23 cellular contexts compared by ENCODE assay signal in the genomic region with DNA sequence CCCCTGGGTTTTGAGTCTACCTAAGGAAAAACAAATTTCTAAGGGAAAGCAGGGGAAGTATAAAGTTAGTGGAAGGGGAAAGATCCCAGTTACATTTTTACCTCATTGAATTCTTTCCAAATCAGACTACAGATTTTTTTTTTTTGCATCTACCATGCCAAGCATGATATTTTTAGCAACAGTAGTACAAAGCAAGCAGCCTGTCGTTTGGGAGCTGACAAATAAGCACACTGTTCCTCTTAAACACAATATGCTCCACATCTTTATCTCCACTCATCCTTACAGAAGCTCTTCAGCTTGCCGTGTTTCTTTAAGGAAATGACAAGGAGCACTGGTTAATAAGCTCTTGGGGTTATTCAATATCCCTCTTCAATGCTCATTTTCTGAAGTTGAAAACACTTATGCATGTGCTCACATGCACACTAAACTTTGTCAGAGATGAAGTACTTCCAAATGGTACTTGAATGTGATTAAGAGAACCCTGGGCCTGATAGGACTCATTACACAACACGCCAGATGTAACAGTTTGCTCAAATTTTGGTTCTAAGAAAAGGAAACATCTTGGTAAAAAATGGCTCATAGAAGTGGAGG. TPM values are rescaled to one million over a fixed set of nuclear protein-coding genes. Genes with fewer than 3 reads are reported as not detected.
DNase-seq lines count a peak whose midpoint lies in the region; ATAC-seq and TF ChIP-seq lines count a peak whose summit lies in the region.
"Had no signal": no experiment of that assay in that cellular context is flagged by ENCODE, and none has a peak within 500 bp of the region (broad histone marks: within the 10 kb centered on the region; RNA-seq: fewer than 3 reads in every experiment).

No MANE protein-coding gene starts in this region.

- H3K9me3 ChIP-seq in lung (ENCODE audit: control insufficient read depth in 2 of 2, insufficient read depth in 1 of 2, low read length in 1 of 2) (no peaks in the 10 kb centered on the region), stomach (no peaks in the 10 kb centered on the region)
- H3K9me3 ChIP-seq: gastrocnemius medialis had no signal

- no peak for TF ChIP-seq CTCF in brain (conservative IDR thresholded peaks at IDR 0.05)
- no peak for TF ChIP-seq CTCF in lung (IDR thresholded peaks at IDR 0.05; ENCODE audit: control extremely low read depth, extremely low read depth)
- no peak for TF ChIP-seq CTCF in stomach (IDR thresholded peaks at IDR 0.05)

- H3K4me1 Mint-ChIP-seq in brain = peaks cover 38% of the 10 kb centered on the region
- H3K4me1 Mint-ChIP-seq: IgD-negative memory B cell had no signal

- H3K27me3 ChIP-seq in lung (ENCODE audit: control insufficient read depth, insufficient read depth) = no peaks in the 10 kb centered on the region
- H3K27me3 ChIP-seq in stomach = no peaks in the 10 kb centered on the region
- H3K27me3 ChIP-seq: gastrocnemius medialis had no signal

- intact Hi-C loops in stomach (cut with DNase I; ENCODE audit: low total_unique reads) = no loop called here

- DNase-seq in G401 (ENCODE audit: low spot score) (peak; percentile 97), NCI-H2107 (lab: John Stamatoyannopoulos, UW) (peak; percentile 9), lung (ENCODE audit: low spot score) (no peak), T1000 (lab: John Stamatoyannopoulos, UW) (no peak), stomach (no peak), MV-4-11 (lab: John Stamatoyannopoulos, UW) (no peak)
- DNase-seq: activated naive CD4-positive, alpha-beta T cell treated with anti-CD3 and anti-CD28 coated beads, Interleukin-2, amount 50 U/mL, for 16 hours; AML-193; Calu3; gastrocnemius medialis; GF-D8; NCI-H526; SHP77 treated with DMSO at 0.1 percent for 48 hours; stimulated activated CD4-positive, alpha-beta T cell treated with anti-CD3 and anti-CD28 coated beads, Interleukin-4, amount 100 ng/mL, for 24 hours had no signal

- H3K27ac Mint-ChIP-seq in brain = peak overlapping the region in 4 of 5 experiments; percentile 46 to 81 (median 54)
- H3K27ac Mint-ChIP-seq: IgD-negative memory B cell had no signal

- no peaks in the 10 kb centered on the region for H3K36me3 ChIP-seq in lung (ENCODE audit: control insufficient read depth in 2 of 2, insufficient read depth in 2 of 2, low read length in 2 of 2)
- no peaks in the 10 kb centered on the region for H3K36me3 ChIP-seq in stomach
- H3K36me3 ChIP-seq: gastrocnemius medialis had no signal

- TF ChIP-seq POLR2A in stomach (IDR thresholded peaks at IDR 0.05) = no peak

- H3K27me3 Mint-ChIP-seq in brain = no peaks in the 10 kb centered on the region
- H3K27me3 Mint-ChIP-seq: IgD-negative memory B cell had no signal

- ATAC-seq in lung (ENCODE audit: insufficient read depth, low FRiP score) (peak; percentile 61), GM21576 (IDR thresholded peaks at IDR 0.05; ENCODE audit: unreplicated experiment) (no peak)
- ATAC-seq: gastrocnemius medialis, GM12878, HCT116 had no signal

- H3K9me3 Mint-ChIP-seq in brain = no peaks in the 10 kb centered on the region
- H3K9me3 Mint-ChIP-seq: IgD-negative memory B cell had no signal

- in situ Hi-C loops in G401 (cut with HindIII; ENCODE audit: low sequenced_read_pairs) = no loop called here

- TF ChIP-seq EP300 in stomach (IDR thresholded peaks at IDR 0.05) = no peak

- H3K27ac ChIP-seq in lung (ENCODE audit: low read depth in 1 of 2, low read length in 1 of 2) (no peak overlapping the region), stomach (no peak overlapping the region)
- H3K27ac ChIP-seq: gastrocnemius medialis, parathyroid adenoma had no signal

- WGBS in lung, 2 donors = 35 to 61% methylated on average over 3 of the region's 3 CpGs
- 44 to 56% (median 46%) methylated on average over 3 of the region's 3 CpGs for WGBS in stomach, 5 donors

- H3K4me3 ChIP-seq in lung (no peak overlapping the region), stomach (no peak overlapping the region)
- H3K4me3 ChIP-seq: gastrocnemius medialis, GM12878 had no signal

- H3K36me3 Mint-ChIP-seq in brain = no peaks in the 10 kb centered on the region

- H3K4me3 Mint-ChIP-seq in brain = peak overlapping the region in 2 of 5 experiments; percentile 28 to 47
- H3K4me3 Mint-ChIP-seq: IgD-negative memory B cell had no signal

- H3K4me1 ChIP-seq in lung (ENCODE audit: control insufficient read depth in 2 of 2, insufficient read depth in 2 of 2, low read length in 2 of 2) (peaks cover 0 to 9% of the 10 kb centered on the region in 2 donors), stomach (peaks cover 0 to 9% (median 0%) of the 10 kb centered on the region in 4 donors)
- H3K4me1 ChIP-seq: parathyroid adenoma had no signal

RNA-seq across cellular contexts. Expression of a gene that starts 53.8 kb away (rescaled TPM):
- 2.7 and 3.8 TPM in 2 replicates for total RNA-seq in G401 (2014; rRNA removed; shearing (Covaris generic))
- polyA plus RNA-seq in brain (ENCODE audit: insufficient read depth, low read depth, low replicate concordance) (16.7 TPM), lung (under 1 TPM in 1 of 2 donors, not detected in 1; 0.01 TPM), stomach (1 to 10 TPM in 2 of 3 donors, under 1 TPM in 1; 0.03 to 5.3 (median 1.2) TPM)
- total RNA-seq in lung (not detected), stomach (10 to 100 TPM in 1 of 5 donors, 1 to 10 TPM in 1, under 1 TPM in 2, not detected in 1; 0.45 to 57.9 (median 4.8) TPM)
- total RNA-seq: gastrocnemius medialis; liver; OCI-LY7; T-helper 1 cell treated with Interleukin-12 subunit alpha and Interleukin-12 subunit beta and Interleukin-4 antibody, amounts not matched to agents 30 ng/mL and 1 ng/mL, for 36 hours had no signal
- polyA plus RNA-seq: IgD-negative memory B cell, liver had no signal

Comparison
In these comparisons a context has a peak if more than half of its experiments do, and no peak if none do; other contexts are left out.
1. DNase-seq: peak in G401 (single experiment) and NCI-H2107 (single experiment); none in lung (single experiment), T1000 (single experiment), stomach (single experiment) and MV-4-11 (single experiment).